ENCODE assay signal across 8 cellular contexts in the genomic region with DNA sequence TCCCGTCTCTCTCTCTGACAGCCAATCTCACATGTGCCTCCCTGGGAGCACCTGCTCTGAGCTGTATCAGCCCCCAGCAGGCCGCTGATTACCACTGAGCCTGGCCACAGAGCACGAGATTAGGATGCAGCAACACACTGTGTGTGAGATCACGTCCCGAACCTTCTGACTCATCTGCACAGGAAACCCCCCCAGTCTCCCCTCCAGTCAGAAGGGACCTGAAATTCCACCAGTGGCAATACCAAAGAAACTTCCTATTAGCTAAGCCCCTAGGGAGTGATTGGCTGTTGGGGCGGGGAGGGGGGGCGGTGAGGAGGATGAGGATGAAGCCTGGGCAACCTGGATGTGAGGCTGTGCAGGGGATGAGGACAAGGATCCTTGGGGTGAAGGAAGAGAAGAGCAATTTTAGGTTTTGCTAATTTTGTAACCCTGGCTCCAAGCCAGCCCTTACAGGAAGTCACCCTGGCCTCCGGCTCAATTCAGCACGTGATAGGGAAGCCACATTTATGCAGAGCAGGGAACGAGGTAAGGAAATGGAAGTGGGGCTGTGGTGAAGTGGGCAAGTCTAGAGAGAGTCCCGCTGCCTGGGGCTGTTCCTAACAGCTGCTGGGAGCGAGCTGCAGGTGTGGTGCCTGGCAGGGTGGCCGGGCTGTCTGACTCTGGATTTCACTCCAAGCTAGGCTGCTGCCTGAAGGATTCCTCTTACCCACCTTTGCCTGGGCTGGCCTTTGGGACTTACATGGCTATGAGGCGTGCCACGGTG. TPM values are rescaled to one million over a fixed set of nuclear protein-coding genes. Genes with fewer than 3 reads are reported as not detected.
DNase-seq lines count a peak whose midpoint lies in the region; ATAC-seq, FAIRE-seq and TF ChIP-seq lines count a peak whose summit lies in the region.

No MANE protein-coding gene starts in this region.

- no peak for DNase-seq in A549 (ENCODE audit: low read depth in 1 of 2, low spot score in 1 of 2)
- peak; percentile 95 for DNase-seq in RCC 7860 (ENCODE audit: low spot score)
- peak; percentile 72 for DNase-seq in activated T-helper 1 cell treated with anti-CD3 and anti-CD28 coated beads, Interleukin-12 subunit alpha, Interleukin-12 subunit beta, Interleukin-2, Interleukin-4 antibody, amounts not matched to agents 30 ng/mL and 10 ng/mL and 1 ng/mL, durations not matched to agents 14 hours and 24 hours and 36 hours (ENCODE audit: low spot score)
- DNase-seq in foreskin fibroblast = peak; percentile 83 to 84
- peak; percentile 84 for DNase-seq in urothelium cell line (ENCODE audit: low spot score)

- intact Hi-C loops in activated T-helper 1 cell treated with anti-CD3 and anti-CD28 coated beads, Interleukin-12 subunit alpha, Interleukin-12 subunit beta, Interleukin-2, Interleukin-4 antibody, amounts not matched to agents 30 ng/mL and 10 ng/mL and 1 ng/mL, durations not matched to agents 14 hours and 24 hours and 36 hours (cut with micrococcal nuclease) = loop anchor here (1.0 to 10.0 kb wide), 12 partner anchors 19 to 1152 kb away; partner anchors contain the start of genes LPXN, SELENOH, YPEL4 and ZFP91

- TF ChIP-seq POLR2A in A549 (IDR thresholded peaks at IDR 0.05; ENCODE audit: low read length) (no peak), GM18526 (IDR thresholded peaks at IDR 0.05; ENCODE audit: extremely low read depth, insufficient read length) (peak; percentile 58)

- peaks cover 60% of the 10 kb centered on the region for H3K4me1 Mint-ChIP-seq in activated T-helper 1 cell treated with anti-CD3 and anti-CD28 coated beads, Interleukin-12 subunit alpha, Interleukin-12 subunit beta, Interleukin-2, Interleukin-4 antibody, amounts not matched to agents 30 ng/mL and 10 ng/mL and 1 ng/mL, durations not matched to agents 14 hours and 24 hours and 36 hours (ENCODE audit: low read depth)

- H3K9me3 Mint-ChIP-seq in activated T-helper 1 cell treated with anti-CD3 and anti-CD28 coated beads, Interleukin-12 subunit alpha, Interleukin-12 subunit beta, Interleukin-2, Interleukin-4 antibody, amounts not matched to agents 30 ng/mL and 10 ng/mL and 1 ng/mL, durations not matched to agents 14 hours and 24 hours and 36 hours = no peaks in the 10 kb centered on the region

- no peaks in the 10 kb centered on the region for H3K36me3 ChIP-seq in rectal smooth muscle tissue (ENCODE audit: control insufficient read depth, insufficient read depth, low read length)

- H3K27ac Mint-ChIP-seq in activated T-helper 1 cell treated with anti-CD3 and anti-CD28 coated beads, Interleukin-12 subunit alpha, Interleukin-12 subunit beta, Interleukin-2, Interleukin-4 antibody, amounts not matched to agents 30 ng/mL and 10 ng/mL and 1 ng/mL, durations not matched to agents 14 hours and 24 hours and 36 hours = peak overlapping the region; percentile 85

- H3K27me3 Mint-ChIP-seq in activated T-helper 1 cell treated with anti-CD3 and anti-CD28 coated beads, Interleukin-12 subunit alpha, Interleukin-12 subunit beta, Interleukin-2, Interleukin-4 antibody, amounts not matched to agents 30 ng/mL and 10 ng/mL and 1 ng/mL, durations not matched to agents 14 hours and 24 hours and 36 hours (ENCODE audit: insufficient read depth) = peaks cover 3% of the 10 kb centered on the region

- peaks cover 46% of the 10 kb centered on the region for H3K36me3 Mint-ChIP-seq in activated T-helper 1 cell treated with anti-CD3 and anti-CD28 coated beads, Interleukin-12 subunit alpha, Interleukin-12 subunit beta, Interleukin-2, Interleukin-4 antibody, amounts not matched to agents 30 ng/mL and 10 ng/mL and 1 ng/mL, durations not matched to agents 14 hours and 24 hours and 36 hours (ENCODE audit: low read depth)

- no peak overlapping the region for H3K9ac ChIP-seq in rectal smooth muscle tissue (ENCODE audit: low read length)

- ATAC-seq in A549 (peak; percentile 55 to 61; a peak in 5 of 6 replicates), HG03045 (IDR thresholded peaks at IDR 0.05; ENCODE audit: unreplicated experiment) (peak; percentile 87)

- CTCF ChIA-PET in A549 (lab: Yijun Ruan, JAX) = interaction anchor here (1.6 kb wide), 2 partner anchors 33 to 34 kb away, joined by 3 to 5 read pairs; no protein-coding TSS in a partner anchor

- H3K4me3 Mint-ChIP-seq in activated T-helper 1 cell treated with anti-CD3 and anti-CD28 coated beads, Interleukin-12 subunit alpha, Interleukin-12 subunit beta, Interleukin-2, Interleukin-4 antibody, amounts not matched to agents 30 ng/mL and 10 ng/mL and 1 ng/mL, durations not matched to agents 14 hours and 24 hours and 36 hours = peak overlapping the region; percentile 90

- H3K27ac ChIP-seq in A549 = peak overlapping the region; percentile 5 to 58; a peak in 5 of 6 replicates
- peak overlapping the region; percentile 75 for H3K27ac ChIP-seq in rectal smooth muscle tissue (ENCODE audit: low read depth, low read length)

- no peak overlapping the region for H3K4me3 ChIP-seq in A549
- no peak overlapping the region for H3K4me3 ChIP-seq in foreskin fibroblast (ENCODE audit: low read depth in 1 of 2, low read length in 2 of 2)
- H3K4me3 ChIP-seq in rectal smooth muscle tissue (ENCODE audit: low read length) = peak overlapping the region; percentile 10

- POLR2A ChIA-PET in A549 (lab: Yijun Ruan, JAX) = no interaction called here

- no peaks in the 10 kb centered on the region for H3K9me3 ChIP-seq in A549

- peak overlapping the region; percentile 26; the same call in 1 of the 3 replicates for H3K4me2 ChIP-seq in A549

- FAIRE-seq in A549 (lab: Jason Lieb, UNC) = no peak
- FAIRE-seq in RCC 7860 (lab: Jason Lieb, UNC) = peak; percentile 87
- FAIRE-seq in urothelium cell line (lab: Jason Lieb, UNC) = peak; percentile 90

- TF ChIP-seq CTCF in A549 (IDR thresholded peaks at IDR 0.05) (no peak), foreskin fibroblast (IDR thresholded peaks at IDR 0.05; ENCODE audit: low read depth, low read length) (no peak)

- TF ChIP-seq EP300 in A549 (IDR thresholded peaks at IDR 0.05) = no peak

- WGBS in A549 (ENCODE audit: missing lambda C conversion rate) = 63% methylated on average over 14 of the region's 15 CpGs

- no peaks in the 10 kb centered on the region for H3K27me3 ChIP-seq in rectal smooth muscle tissue (ENCODE audit: control insufficient read depth, insufficient read depth, low read length)

- TF ChIP-seq RAD21 in A549 (conservative IDR thresholded peaks at IDR 0.05 in 1 of 2, IDR thresholded peaks at IDR 0.05 in 1 of 2) = no peak

- peaks cover 27% of the 10 kb centered on the region for H3K4me1 ChIP-seq in A549
- peaks cover 17% of the 10 kb centered on the region for H3K4me1 ChIP-seq in rectal smooth muscle tissue (ENCODE audit: control insufficient read depth, insufficient read depth, low read length)

TF ChIP-seq in A549, 52 proteins besides CTCF, POLR2A, EP300 and RAD21:
- TF ChIP-seq ZNF302 (CRISPR knock-in tag; IDR thresholded peaks at IDR 0.05) = no peak
- no peak for TF ChIP-seq FOSL2 (IDR thresholded peaks at IDR 0.05)
- peak; percentile 34; the same call in 1 of the 2 replicates for TF ChIP-seq FOSL2 (CRISPR knock-in tag; IDR thresholded peaks at IDR 0.05)
- TF ChIP-seq, protein P1, sequence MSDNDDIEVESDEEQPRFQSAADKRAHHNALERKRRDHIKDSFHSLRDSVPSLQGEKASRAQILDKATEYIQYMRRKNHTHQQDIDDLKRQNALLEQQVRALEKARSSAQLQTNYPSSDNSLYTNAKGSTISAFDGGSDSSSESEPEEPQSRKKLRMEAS (IDR thresholded peaks at IDR 0.05) = peak; percentile 30; the same call in 1 of the 2 replicates

RNA-seq across cellular contexts. Expression of gene SLC43A3, which starts 1.9 kb away (rescaled TPM):
- polyA plus RNA-seq in A549 (2011; rRNA removed) (0.30 TPM in 2 replicates), A549 (2017; fragmentation: RNase III; extraction: RNeasy Plus Mini Kit Qiagen cat#74134 plus additional on column Dnase treatment) (0.12 to 0.22 TPM (median 0.13 TPM) in 3 replicates)
- polyA plus RNA-seq in A549 (2012; cell fraction: cytosol; rRNA removed) = 0.19 and 0.30 TPM in 2 replicates
- polyA plus RNA-seq in A549 (2012; cell fraction: nucleus; rRNA removed) = 0.52 and 1.5 TPM in 2 replicates
- 0.33 and 0.83 TPM in 2 replicates for polyA minus RNA-seq in A549 (2011; rRNA and poly(A)+ RNA removed)
- total RNA-seq in activated T-helper 1 cell treated with anti-CD3 and anti-CD28 coated beads, Interleukin-12 subunit alpha, Interleukin-12 subunit beta, Interleukin-2, Interleukin-4 antibody, amounts not matched to agents 30 ng/mL and 10 ng/mL and 1 ng/mL, durations not matched to agents 14 hours and 24 hours and 36 hours = 181 and 184 TPM in 2 replicates

RNA-seq across cellular contexts. Expression of gene PRG2, which starts 34.5 kb away (rescaled TPM):
- polyA plus RNA-seq in A549 (2011; rRNA removed) = not detected in 2 replicates
- 0.03 TPM in 1 of 2 replicates, not detected in the other for polyA plus RNA-seq in A549 (2012; cell fraction: cytosol; rRNA removed)
- 0.06 TPM in 1 of 2 replicates, not detected in the other for polyA plus RNA-seq in A549 (2012; cell fraction: nucleus; rRNA removed)
- not detected in 3 replicates for polyA plus RNA-seq in A549 (2017; fragmentation: RNase III; extraction: RNeasy Plus Mini Kit Qiagen cat#74134 plus additional on column Dnase treatment)
- polyA minus RNA-seq in A549 (2011; rRNA and poly(A)+ RNA removed) = not detected in 2 replicates
- total RNA-seq in activated T-helper 1 cell treated with anti-CD3 and anti-CD28 coated beads, Interleukin-12 subunit alpha, Interleukin-12 subunit beta, Interleukin-2, Interleukin-4 antibody, amounts not matched to agents 30 ng/mL and 10 ng/mL and 1 ng/mL, durations not matched to agents 14 hours and 24 hours and 36 hours = not detected in 2 replicates

RNA-seq across cellular contexts. Expression of gene RTN4RL2, which starts 35.3 kb away (rescaled TPM):
- polyA plus RNA-seq in A549 (2011; rRNA removed) = 9.2 and 10.6 TPM in 2 replicates
- polyA plus RNA-seq in A549 (2012; cell fraction: cytosol; rRNA removed) = 60.9 and 116 TPM in 2 replicates
- 56.5 and 87.5 TPM in 2 replicates for polyA plus RNA-seq in A549 (2012; cell fraction: nucleus; rRNA removed)
- 23.7 to 27.4 TPM (median 25.8 TPM) in 3 replicates for polyA plus RNA-seq in A549 (2017; fragmentation: RNase III; extraction: RNeasy Plus Mini Kit Qiagen cat#74134 plus additional on column Dnase treatment)
- 4.1 and 8.9 TPM in 2 replicates for polyA minus RNA-seq in A549 (2011; rRNA and poly(A)+ RNA removed)
- 0.54 TPM in 1 of 2 replicates, not detected in the other for total RNA-seq in activated T-helper 1 cell treated with anti-CD3 and anti-CD28 coated beads, Interleukin-12 subunit alpha, Interleukin-12 subunit beta, Interleukin-2, Interleukin-4 antibody, amounts not matched to agents 30 ng/mL and 10 ng/mL and 1 ng/mL, durations not matched to agents 14 hours and 24 hours and 36 hours

RNA-seq across cellular contexts. Expression of gene PRG3, which starts 44.0 kb away (rescaled TPM):
- polyA plus RNA-seq in A549 (2011; rRNA removed) = not detected in 2 replicates
- polyA plus RNA-seq in A549 (2012; cell fraction: cytosol; rRNA removed) = not detected in 2 replicates
- not detected in 2 replicates for polyA plus RNA-seq in A549 (2012; cell fraction: nucleus; rRNA removed)
- polyA plus RNA-seq in A549 (2017; fragmentation: RNase III; extraction: RNeasy Plus Mini Kit Qiagen cat#74134 plus additional on column Dnase treatment) = not detected in 3 replicates
- polyA minus RNA-seq in A549 (2011; rRNA and poly(A)+ RNA removed) = not detected in 2 replicates
- not detected in 2 replicates for total RNA-seq in activated T-helper 1 cell treated with anti-CD3 and anti-CD28 coated beads, Interleukin-12 subunit alpha, Interleukin-12 subunit beta, Interleukin-2, Interleukin-4 antibody, amounts not matched to agents 30 ng/mL and 10 ng/mL and 1 ng/mL, durations not matched to agents 14 hours and 24 hours and 36 hours

Comparison
In these comparisons a context has a peak if more than half of its experiments do, and no peak if none do; other contexts are left out.
1. DNase-seq: peak in RCC 7860 (single experiment), activated T-helper 1 cell treated with anti-CD3 and anti-CD28 coated beads, Interleukin-12 subunit alpha, Interleukin-12 subunit beta, Interleukin-2, Interleukin-4 antibody, amounts not matched to agents 30 ng/mL and 10 ng/mL and 1 ng/mL, durations not matched to agents 14 hours and 24 hours and 36 hours (single experiment), foreskin fibroblast (2 of 2) and urothelium cell line (single experiment); none in A549 (0 of 2).